34 cellular contexts compared by ENCODE assay signal in the genomic region with DNA sequence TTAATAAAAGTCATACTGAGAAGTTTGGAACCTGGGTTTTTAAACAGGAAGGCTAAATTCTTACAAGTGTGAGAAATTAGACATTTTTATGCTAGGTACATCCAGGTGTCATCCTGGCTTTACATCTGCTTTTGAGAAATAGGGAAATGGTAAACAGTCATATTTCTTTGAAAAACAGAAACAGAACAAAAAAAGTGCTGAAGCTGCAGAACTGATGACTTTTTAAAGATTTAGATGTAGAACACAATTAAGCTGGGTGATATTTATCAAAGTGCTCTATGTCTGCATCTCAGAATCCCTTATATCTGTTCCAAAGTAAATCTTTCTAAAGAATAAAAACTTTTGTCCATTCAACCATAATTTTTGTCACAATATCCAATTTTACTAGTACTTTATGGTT.
DNase-seq lines count a peak whose midpoint lies in the region; ATAC-seq, FAIRE-seq and TF ChIP-seq lines count a peak whose summit lies in the region.
"Had no signal": no experiment of that assay in that cellular context is flagged by ENCODE, and none has a peak within 500 bp of the region (broad histone marks: within the 10 kb centered on the region; RNA-seq: fewer than 3 reads in every experiment).

No MANE protein-coding gene starts in this region.

- H3K36me3 ChIP-seq in HepG2 (replicated peaks in 1 of 2; ENCODE audit: control insufficient read depth in 1 of 2, insufficient read depth in 2 of 2, low read length in 2 of 2), result no peaks in the 10 kb centered on the region
- no peaks in the 10 kb centered on the region for H3K36me3 ChIP-seq in right lobe of liver
- no peaks in the 10 kb centered on the region for H3K36me3 ChIP-seq in IMR-90 (ENCODE audit: control insufficient read depth, insufficient read depth, low read length)
- peaks cover 7% of the 10 kb centered on the region for H3K36me3 ChIP-seq in K562 (ENCODE audit: control insufficient read depth, insufficient read depth, low read length)
- H3K36me3 ChIP-seq in WERI-Rb-1, result no peaks in the 10 kb centered on the region
- H3K36me3 ChIP-seq: BE2C; BLaER1; BLaER1 treated with 17β-estradiol and CSF1 and Interleukin-3, amounts not matched to agents 10 nM and 100 nM had no signal

- dilution Hi-C loops in IMR-90 (cut with HindIII; ENCODE audit: low sequenced_read_pairs, unreplicated experiment), result no loop called here

- no peak overlapping the region for H2BK5ac ChIP-seq in IMR-90 (ENCODE audit: low read depth, low read length, poor library complexity, severe bottlenecking)

- H3K4me3 ChIP-seq in HepG2 (replicated peaks in 1 of 3; ENCODE audit: insufficient read depth in 1 of 3, low read depth in 2 of 3, low read length in 3 of 3) (no peak overlapping the region), right lobe of liver (no peak overlapping the region), A549 (no peak overlapping the region), IMR-90 (ENCODE audit: insufficient read depth, low read depth, low read length) (no peak overlapping the region), K562 (no peak overlapping the region), WERI-Rb-1 (ENCODE audit: low read depth, low read length) (no peak overlapping the region)
- H3K4me3 ChIP-seq: BLaER1; BLaER1 treated with 17β-estradiol and CSF1 and Interleukin-3, amounts not matched to agents 10 nM and 100 nM had no signal

- CTCF ChIA-PET in HepG2 (lab: Yijun Ruan, JAX; ENCODE audit: low intra/inter-chr PET ratio, low total read pairs), result no interaction called here
- CTCF ChIA-PET in A549 (lab: Yijun Ruan, JAX), result no interaction called here
- CTCF ChIA-PET in IMR-90 (lab: Yijun Ruan, JAX), result no interaction called here
- CTCF ChIA-PET in K562 (lab: Yijun Ruan, JAX; ENCODE audit: low intra/inter-chr PET ratio), result interaction anchor here (0.5 kb wide), 1 partner anchor 37 kb away, joined by 3 read pairs; no protein-coding TSS in a partner anchor

- H3K79me1 ChIP-seq in IMR-90 (ENCODE audit: low read depth in 1 of 2, low read length in 2 of 2), result no peaks in the 10 kb centered on the region

- no peak overlapping the region for H3K56ac ChIP-seq in IMR-90 (ENCODE audit: extremely low read depth, insufficient read depth, low read length)

- no peak overlapping the region for H3K4ac ChIP-seq in IMR-90 (ENCODE audit: low read depth, low read length)

- in situ Hi-C loops in HepG2 (cut with HindIII; ENCODE audit: extremely low pct_ligation_motif_present, low pct_unique_long_range_greater_than_20kb), result no loop called here
- in situ Hi-C loops in IMR-90 (cut with MboI; ENCODE audit: low sequenced_read_pairs), result no loop called here
- in situ Hi-C loops in K562 (cut with MboI), result no loop called here

- no peak for DNase-seq in HepG2 (ENCODE audit: low spot score)
- DNase-seq in right lobe of liver, result no peak
- no peak for DNase-seq in A549 (ENCODE audit: low read depth in 1 of 2, low spot score in 1 of 2)
- DNase-seq in IMR-90, result no peak
- no peak for DNase-seq in K562 (ENCODE audit: extremely low read depth in 1 of 4, low spot score in 3 of 4)
- no peak for DNase-seq in cardiac septum (ENCODE audit: low spot score)
- DNase-seq in stimulated activated CD4-positive, alpha-beta T cell treated with anti-CD3 and anti-CD28 coated beads, Interleukin-15, amount 100 ng/mL, for 24 hours, result no peak
- DNase-seq in WERI-Rb-1, result no peak
- DNase-seq: 8988T; ACHN; AML-193; BE2C; C1 segment of cervical spinal cord; Caco-2; Calu3; CD4-positive, alpha-beta memory T cell; CD4-positive, alpha-beta T cell; CD4-positive, CD25-positive, alpha-beta regulatory T cell; CD8-positive, alpha-beta memory T cell; CD8-positive, alpha-beta T cell; COR-L47; DMS 273 treated with DMSO at 0.1 percent for 48 hours; DMS153; DMS53; DMS79; DMS79 treated with DMSO at 0.1 percent for 48 hours; DND-41; EL had no signal

- POLR2A ChIA-PET in HepG2 (lab: Yijun Ruan, JAX) (no interaction called here), A549 (lab: Yijun Ruan, JAX) (no interaction called here), IMR-90 (lab: Charles Lee; ENCODE audit: unreplicated experiment) (no interaction called here), K562 (lab: Yijun Ruan, JAX) (no interaction called here)

- H3K9me3 ChIP-seq in HepG2 (ENCODE audit: low read length) (0 out of 2 replicates have a peak, but pooled peaks cover 7% of the 10 kb centered on the region), right lobe of liver (no peaks in the 10 kb centered on the region), A549 (no peaks in the 10 kb centered on the region), IMR-90 (ENCODE audit: control insufficient read depth, insufficient read depth, low read length) (peaks cover 3% of the 10 kb centered on the region; the same call in 1 of the 2 replicates), K562 (replicated peaks; ENCODE audit: control insufficient read depth, insufficient read depth, low read depth, low read length) (no peaks in the 10 kb centered on the region), WERI-Rb-1 (ENCODE audit: severe bottlenecking) (no peaks in the 10 kb centered on the region)
- H3K9me3 ChIP-seq: BE2C, Caco-2 had no signal

- BruUV-seq in HepG2 (replicated peaks; lab: Mats Ljungman, UMichigan), result no TSS peak
- BruUV-seq in IMR-90 (replicated peaks; lab: Mats Ljungman, UMichigan), result no TSS peak
- no TSS peak for BruUV-seq in K562 (replicated peaks; lab: Mats Ljungman, UMichigan)

- H2AK9ac ChIP-seq in IMR-90 (replicated peaks; ENCODE audit: low read depth, low read length, poor library complexity), result no peak overlapping the region

- no peak overlapping the region for H3K9ac ChIP-seq in HepG2 (ENCODE audit: insufficient read depth, low read depth, low read length)
- no peak overlapping the region for H3K9ac ChIP-seq in IMR-90 (ENCODE audit: low read depth, low read length)
- no peak overlapping the region for H3K9ac ChIP-seq in K562 (ENCODE audit: insufficient read depth in 1 of 2, low read depth in 2 of 2, low read length in 2 of 2)
- H3K9ac ChIP-seq: BLaER1; BLaER1 treated with 17β-estradiol and CSF1 and Interleukin-3, amounts not matched to agents 10 nM and 100 nM had no signal

- H3K4me2 ChIP-seq in HepG2 (ENCODE audit: low read depth, low read length) (no peak overlapping the region), A549 (no peak overlapping the region), IMR-90 (ENCODE audit: low read depth, low read length) (no peak overlapping the region), K562 (ENCODE audit: insufficient read depth, low read length) (no peak overlapping the region)
- H3K4me2 ChIP-seq: BLaER1; BLaER1 treated with 17β-estradiol and CSF1 and Interleukin-3, amounts not matched to agents 10 nM and 100 nM had no signal

- TF ChIP-seq EP300 in HepG2 (IDR thresholded peaks at IDR 0.05; ENCODE audit: low read depth in 2 of 2, low read length in 2 of 2), result no peak
- TF ChIP-seq EP300 in HepG2 (CRISPR knock-in tag; IDR thresholded peaks at IDR 0.05; ENCODE audit: borderline replicate concordance), result no peak
- TF ChIP-seq EP300 in A549 (IDR thresholded peaks at IDR 0.05), result no peak
- TF ChIP-seq EP300 in K562 (IDR thresholded peaks at IDR 0.05; ENCODE audit: low read length), result no peak

- H3K79me2 ChIP-seq in HepG2 (ENCODE audit: insufficient read depth, low read length), result no peaks in the 10 kb centered on the region
- H3K79me2 ChIP-seq in K562 (ENCODE audit: control insufficient read depth, insufficient read depth, low read length), result peaks cover 9% of the 10 kb centered on the region; the same call in 2 of the 3 replicates

- no peak overlapping the region for H2AK5ac ChIP-seq in IMR-90 (ENCODE audit: low read depth, low read length)

- H2BK20ac ChIP-seq in IMR-90 (ENCODE audit: low read depth, low read length), result no peak overlapping the region

- FAIRE-seq in HepG2 (lab: Jason Lieb, UNC) (no peak), A549 (lab: Jason Lieb, UNC) (no peak), K562 (lab: Jason Lieb, UNC) (no peak)
- FAIRE-seq: A204.1, D721Med had no signal

- TF ChIP-seq RAD21 in HepG2 (CRISPR knock-in tag; IDR thresholded peaks at IDR 0.05), result no peak
- no peak for TF ChIP-seq RAD21 in A549 (conservative IDR thresholded peaks at IDR 0.05 in 1 of 2, IDR thresholded peaks at IDR 0.05 in 1 of 2)
- TF ChIP-seq RAD21 in IMR-90 (IDR thresholded peaks at IDR 0.05; ENCODE audit: low read length), result no peak
- TF ChIP-seq RAD21 in K562 (CRISPR knock-in tag; conservative IDR thresholded peaks at IDR 0.05 in 1 of 2, IDR thresholded peaks at IDR 0.05 in 1 of 2), result no peak

- TF ChIP-seq POLR2A in HepG2 (IDR thresholded peaks at IDR 0.05; ENCODE audit: insufficient read depth in 1 of 2, low read depth in 2 of 2, low read length in 2 of 2), result no peak
- no peak for TF ChIP-seq POLR2A in right lobe of liver (IDR thresholded peaks at IDR 0.05)
- no peak for TF ChIP-seq POLR2A in A549 (IDR thresholded peaks at IDR 0.05; ENCODE audit: low read length)
- no peak for TF ChIP-seq POLR2A in IMR-90 (IDR thresholded peaks at IDR 0.05; ENCODE audit: low read depth, low read length)
- no peak for TF ChIP-seq POLR2A in K562 (conservative IDR thresholded peaks at IDR 0.05)

- H4K5ac ChIP-seq in IMR-90 (ENCODE audit: low read depth, low read length), result no peak overlapping the region

- no peak overlapping the region for H3K27ac ChIP-seq in HepG2 (ENCODE audit: extremely low read length, insufficient read depth, low read length)
- no peak overlapping the region for H3K27ac ChIP-seq in right lobe of liver
- H3K27ac ChIP-seq in A549, result no peak overlapping the region
- H3K27ac ChIP-seq in IMR-90 (ENCODE audit: insufficient read depth, low read length), result no peak overlapping the region
- H3K27ac ChIP-seq in K562 (ENCODE audit: extremely low read depth, low read depth, low read length), result no peak overlapping the region
- H3K27ac ChIP-seq in WERI-Rb-1, result no peak overlapping the region
- H3K27ac ChIP-seq: 22Rv1; BLaER1; BLaER1 treated with 17β-estradiol and CSF1 and Interleukin-3, amounts not matched to agents 10 nM and 100 nM; C4-2B had no signal

- H3K23ac ChIP-seq in IMR-90 (ENCODE audit: low read depth, low read length), result no peak overlapping the region

- no peak overlapping the region for H3K18ac ChIP-seq in IMR-90 (ENCODE audit: low read depth, low read length)

- no peaks in the 10 kb centered on the region for H3K27me3 ChIP-seq in HepG2 (ENCODE audit: control insufficient read depth in 1 of 2, insufficient read depth in 2 of 2, low read length in 2 of 2)
- no peaks in the 10 kb centered on the region for H3K27me3 ChIP-seq in right lobe of liver
- H3K27me3 ChIP-seq in IMR-90 (ENCODE audit: control insufficient read depth, insufficient read depth, low read length), result no peaks in the 10 kb centered on the region
- H3K27me3 ChIP-seq in K562 (ENCODE audit: control insufficient read depth in 2 of 2, insufficient read depth in 2 of 2, low read length in 2 of 2), result no peaks in the 10 kb centered on the region
- H3K27me3 ChIP-seq in WERI-Rb-1 (ENCODE audit: insufficient read depth, low read depth, severe bottlenecking), result no peaks in the 10 kb centered on the region
- H3K27me3 ChIP-seq: BE2C; BLaER1; BLaER1 treated with 17β-estradiol and CSF1 and Interleukin-3, amounts not matched to agents 10 nM and 100 nM had no signal

- intact Hi-C loops in HepG2 (cut with micrococcal nuclease; ENCODE audit: unreplicated experiment), result no loop called here
- intact Hi-C loops in right lobe of liver (cut with DNase I), result no loop called here
- intact Hi-C loops in IMR-90 (cut with micrococcal nuclease), result no loop called here
- intact Hi-C loops in K562 (cut with micrococcal nuclease), result no loop called here
- intact Hi-C loops in cardiac septum (cut with DNase I), result no loop called here

- no peak overlapping the region for H3K14ac ChIP-seq in IMR-90 (replicated peaks; ENCODE audit: low read depth, low read length)

- H4K91ac ChIP-seq in IMR-90 (ENCODE audit: insufficient read depth, low read depth, low read length), result no peak overlapping the region

- no peak overlapping the region for H2AFZ ChIP-seq in HepG2 (ENCODE audit: low read length)
- no peak overlapping the region for H2AFZ ChIP-seq in IMR-90 (replicated peaks; ENCODE audit: low read length, poor library complexity)
- H2AFZ ChIP-seq in K562 (ENCODE audit: low read depth, low read length), result no peak overlapping the region

- no peaks in the 10 kb centered on the region for H3K4me1 ChIP-seq in HepG2 (ENCODE audit: insufficient read depth, low read length)
- no peaks in the 10 kb centered on the region for H3K4me1 ChIP-seq in right lobe of liver
- H3K4me1 ChIP-seq in A549, result peaks cover 11% of the 10 kb centered on the region; the same call in 2 of the 3 replicates
- no peaks in the 10 kb centered on the region for H3K4me1 ChIP-seq in IMR-90 (ENCODE audit: control insufficient read depth, insufficient read depth, low read length)
- H3K4me1 ChIP-seq in K562 (replicated peaks in 1 of 2; ENCODE audit: control insufficient read depth in 2 of 2, insufficient read depth in 2 of 2, low read length in 2 of 2), result no peaks in the 10 kb centered on the region
- H3K4me1 ChIP-seq: BE2C; BLaER1; BLaER1 treated with 17β-estradiol and CSF1 and Interleukin-3, amounts not matched to agents 10 nM and 100 nM; Caco-2 had no signal

- TF ChIP-seq CTCF in HepG2 (CRISPR knock-in tag; IDR thresholded peaks at IDR 0.05) (no peak), right lobe of liver (IDR thresholded peaks at IDR 0.05) (no peak), A549 (IDR thresholded peaks at IDR 0.05) (no peak), IMR-90 (conservative IDR thresholded peaks at IDR 0.05; ENCODE audit: low read depth, low read length) (no peak), K562 (IDR thresholded peaks at IDR 0.05 in 2 of 3, conservative IDR thresholded peaks at IDR 0.05 in 1 of 3; ENCODE audit: insufficient read depth in 2 of 3, low read depth in 1 of 3, low read length in 3 of 3) (no peak), WERI-Rb-1 (IDR thresholded peaks at IDR 0.05; ENCODE audit: low read depth, low read length) (no peak)

- no peak overlapping the region for H2BK15ac ChIP-seq in IMR-90 (ENCODE audit: low read depth, low read length)

- ATAC-seq in HepG2 (no peak), right lobe of liver (no peak), A549 (no peak), IMR-90 (ENCODE audit: low read depth) (no peak), K562 (no peak)
- ATAC-seq: CD8-positive, alpha-beta T cell had no signal

- no peaks in the 10 kb centered on the region for H3K9me1 ChIP-seq in IMR-90 (ENCODE audit: insufficient read depth, low read length)
- no peaks in the 10 kb centered on the region for H3K9me1 ChIP-seq in K562 (ENCODE audit: control insufficient read depth, insufficient read depth, low read length)

- no peaks in the 10 kb centered on the region for H4K20me1 ChIP-seq in HepG2 (ENCODE audit: insufficient read depth, low read length)
- no peaks in the 10 kb centered on the region for H4K20me1 ChIP-seq in IMR-90 (ENCODE audit: insufficient read depth, low read length)
- no peaks in the 10 kb centered on the region for H4K20me1 ChIP-seq in K562 (replicated peaks; ENCODE audit: control insufficient read depth, insufficient read depth, low read length)
- H4K20me1 ChIP-seq: BLaER1; BLaER1 treated with 17β-estradiol and CSF1 and Interleukin-3, amounts not matched to agents 10 nM and 100 nM had no signal

- no peak overlapping the region for H4K8ac ChIP-seq in IMR-90 (ENCODE audit: low read depth in 2 of 2, low read length in 2 of 2)

- H2BK120ac ChIP-seq in IMR-90 (ENCODE audit: low read depth, low read length), result no peak overlapping the region

Comparison
In these comparisons a context has a peak if more than half of its experiments do, and no peak if none do; other contexts are left out.
1. Of the 241 proteins assayed by ChIP-seq in both HepG2 and K562: peak only in HepG2: none; only in K562: none; in both: MAFF and MAFK; in neither: 239.